1 cellular context compared by ENCODE assay signal in the genomic region with DNA sequence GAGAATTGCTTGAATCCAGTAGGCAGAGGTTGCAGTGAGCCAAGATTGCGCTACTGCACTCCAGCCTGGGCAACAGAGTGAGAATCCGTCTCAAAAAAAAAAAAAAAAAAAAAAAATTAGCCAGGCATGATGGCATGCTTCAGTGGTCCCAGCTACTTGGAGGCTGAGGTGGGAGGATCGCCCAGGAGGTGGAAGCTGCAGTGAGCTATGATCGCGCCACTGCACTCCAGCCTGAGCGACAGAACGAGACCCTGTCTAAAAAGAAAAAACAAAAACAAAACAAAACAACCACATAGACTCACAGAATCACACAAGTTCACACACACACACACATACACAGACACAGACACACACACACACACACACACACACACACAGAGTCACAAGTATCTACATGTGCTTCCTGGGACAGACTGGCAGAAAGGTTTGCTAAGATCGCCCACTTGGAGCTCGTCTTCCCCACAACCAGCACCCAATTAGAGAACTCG.
TF ChIP-seq lines count a peak whose summit lies in the region.
"Not testable (repeated sequence)": the region's sequence is repeated elsewhere in the genome, so short reads cannot be mapped to it uniquely, and the experiment has no call there.

No MANE protein-coding gene starts in this region.

TF ChIP-seq in K562, 482 proteins besides CTCF, POLR2A, EP300 and RAD21 (continued from another document):
- TF ChIP-seq, protein P1, sequence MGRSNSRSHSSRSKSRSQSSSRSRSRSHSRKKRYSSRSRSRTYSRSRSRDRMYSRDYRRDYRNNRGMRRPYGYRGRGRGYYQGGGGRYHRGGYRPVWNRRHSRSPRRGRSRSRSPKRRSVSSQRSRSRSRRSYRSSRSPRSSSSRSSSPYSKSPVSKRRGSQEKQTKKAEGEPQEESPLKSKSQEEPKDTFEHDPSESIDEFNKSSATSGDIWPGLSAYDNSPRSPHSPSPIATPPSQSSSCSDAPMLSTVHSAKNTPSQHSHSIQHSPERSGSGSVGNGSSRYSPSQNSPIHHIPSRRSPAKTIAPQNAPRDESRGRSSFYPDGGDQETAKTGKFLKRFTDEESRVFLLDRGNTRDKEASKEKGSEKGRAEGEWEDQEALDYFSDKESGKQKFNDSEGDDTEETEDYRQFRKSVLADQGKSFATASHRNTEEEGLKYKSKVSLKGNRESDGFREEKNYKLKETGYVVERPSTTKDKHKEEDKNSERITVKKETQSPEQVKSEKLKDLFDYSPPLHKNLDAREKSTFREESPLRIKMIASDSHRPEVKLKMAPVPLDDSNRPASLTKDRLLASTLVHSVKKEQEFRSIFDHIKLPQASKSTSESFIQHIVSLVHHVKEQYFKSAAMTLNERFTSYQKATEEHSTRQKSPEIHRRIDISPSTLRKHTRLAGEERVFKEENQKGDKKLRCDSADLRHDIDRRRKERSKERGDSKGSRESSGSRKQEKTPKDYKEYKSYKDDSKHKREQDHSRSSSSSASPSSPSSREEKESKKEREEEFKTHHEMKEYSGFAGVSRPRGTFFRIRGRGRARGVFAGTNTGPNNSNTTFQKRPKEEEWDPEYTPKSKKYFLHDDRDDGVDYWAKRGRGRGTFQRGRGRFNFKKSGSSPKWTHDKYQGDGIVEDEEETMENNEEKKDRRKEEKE (IDR thresholded peaks at IDR 0.05; ENCODE audit: borderline replicate concordance in 1 of 2, control insufficient read depth in 1 of 2, low read depth in 2 of 2, low read length in 1 of 2), result peak in 1 of 2 experiments; percentile 70; a peak in 1 of 4 replicates
- TF ChIP-seq, protein P2, sequence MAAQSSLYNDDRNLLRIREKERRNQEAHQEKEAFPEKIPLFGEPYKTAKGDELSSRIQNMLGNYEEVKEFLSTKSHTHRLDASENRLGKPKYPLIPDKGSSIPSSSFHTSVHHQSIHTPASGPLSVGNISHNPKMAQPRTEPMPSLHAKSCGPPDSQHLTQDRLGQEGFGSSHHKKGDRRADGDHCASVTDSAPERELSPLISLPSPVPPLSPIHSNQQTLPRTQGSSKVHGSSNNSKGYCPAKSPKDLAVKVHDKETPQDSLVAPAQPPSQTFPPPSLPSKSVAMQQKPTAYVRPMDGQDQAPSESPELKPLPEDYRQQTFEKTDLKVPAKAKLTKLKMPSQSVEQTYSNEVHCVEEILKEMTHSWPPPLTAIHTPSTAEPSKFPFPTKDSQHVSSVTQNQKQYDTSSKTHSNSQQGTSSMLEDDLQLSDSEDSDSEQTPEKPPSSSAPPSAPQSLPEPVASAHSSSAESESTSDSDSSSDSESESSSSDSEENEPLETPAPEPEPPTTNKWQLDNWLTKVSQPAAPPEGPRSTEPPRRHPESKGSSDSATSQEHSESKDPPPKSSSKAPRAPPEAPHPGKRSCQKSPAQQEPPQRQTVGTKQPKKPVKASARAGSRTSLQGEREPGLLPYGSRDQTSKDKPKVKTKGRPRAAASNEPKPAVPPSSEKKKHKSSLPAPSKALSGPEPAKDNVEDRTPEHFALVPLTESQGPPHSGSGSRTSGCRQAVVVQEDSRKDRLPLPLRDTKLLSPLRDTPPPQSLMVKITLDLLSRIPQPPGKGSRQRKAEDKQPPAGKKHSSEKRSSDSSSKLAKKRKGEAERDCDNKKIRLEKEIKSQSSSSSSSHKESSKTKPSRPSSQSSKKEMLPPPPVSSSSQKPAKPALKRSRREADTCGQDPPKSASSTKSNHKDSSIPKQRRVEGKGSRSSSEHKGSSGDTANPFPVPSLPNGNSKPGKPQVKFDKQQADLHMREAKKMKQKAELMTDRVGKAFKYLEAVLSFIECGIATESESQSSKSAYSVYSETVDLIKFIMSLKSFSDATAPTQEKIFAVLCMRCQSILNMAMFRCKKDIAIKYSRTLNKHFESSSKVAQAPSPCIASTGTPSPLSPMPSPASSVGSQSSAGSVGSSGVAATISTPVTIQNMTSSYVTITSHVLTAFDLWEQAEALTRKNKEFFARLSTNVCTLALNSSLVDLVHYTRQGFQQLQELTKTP (IDR thresholded peaks at IDR 0.05; ENCODE audit: low read depth in 1 of 2, partially characterized antibody in 2 of 2), result peak in 1 of 2 experiments; percentile 63
- TF ChIP-seq OTX1 (CRISPR knock-in tag; IDR thresholded peaks at IDR 0.05) (peak; percentile 81; the same call in 1 of the 2 replicates), ARID1B (IDR thresholded peaks at IDR 0.05) (peak; percentile 68), MEF2D (tag; conservative IDR thresholded peaks at IDR 0.05; ENCODE audit: low read depth) (0 out of 2 replicates have a peak, but pooled peaks have one; percentile 49), EHMT2 (IDR thresholded peaks at IDR 0.05) (peak; percentile 60), PHB2 (IDR thresholded peaks at IDR 0.05; ENCODE audit: low read depth) (peak; percentile 71; the same call in 1 of the 2 replicates), ELF4 (CRISPR knock-in tag; IDR thresholded peaks at IDR 0.05) (peak; percentile 92), EP400 (IDR thresholded peaks at IDR 0.05) (peak; percentile 77), KDM5B (IDR thresholded peaks at IDR 0.05; ENCODE audit: insufficient replicate concordance, low read depth, low read length) (peak; percentile 61), MTA3 (IDR thresholded peaks at IDR 0.05; ENCODE audit: borderline replicate concordance) (0 out of 2 replicates have a peak, but pooled peaks have one; percentile 16), NFIC (IDR thresholded peaks at IDR 0.05) (peak; percentile 14; the same call in 1 of the 2 replicates), SMARCA5 (IDR thresholded peaks at IDR 0.05) (peak; percentile 78; the same call in 1 of the 2 replicates), GABPB2 (CRISPR knock-in tag; conservative IDR thresholded peaks at IDR 0.05) (0 out of 2 replicates have a peak, but pooled peaks have one; percentile 37), TCF3 (CRISPR knock-in tag; IDR thresholded peaks at IDR 0.05) (peak; percentile 29; the same call in 1 of the 2 replicates), NBN (IDR thresholded peaks at IDR 0.05; ENCODE audit: low read depth) (peak; percentile 81)
- TF ChIP-seq, protein P3, sequence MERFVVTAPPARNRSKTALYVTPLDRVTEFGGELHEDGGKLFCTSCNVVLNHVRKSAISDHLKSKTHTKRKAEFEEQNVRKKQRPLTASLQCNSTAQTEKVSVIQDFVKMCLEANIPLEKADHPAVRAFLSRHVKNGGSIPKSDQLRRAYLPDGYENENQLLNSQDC (CRISPR knock-in tag; IDR thresholded peaks at IDR 0.05), result 0 out of 2 replicates have a peak, but pooled peaks have one; percentile 40
- TF ChIP-seq, protein P4, sequence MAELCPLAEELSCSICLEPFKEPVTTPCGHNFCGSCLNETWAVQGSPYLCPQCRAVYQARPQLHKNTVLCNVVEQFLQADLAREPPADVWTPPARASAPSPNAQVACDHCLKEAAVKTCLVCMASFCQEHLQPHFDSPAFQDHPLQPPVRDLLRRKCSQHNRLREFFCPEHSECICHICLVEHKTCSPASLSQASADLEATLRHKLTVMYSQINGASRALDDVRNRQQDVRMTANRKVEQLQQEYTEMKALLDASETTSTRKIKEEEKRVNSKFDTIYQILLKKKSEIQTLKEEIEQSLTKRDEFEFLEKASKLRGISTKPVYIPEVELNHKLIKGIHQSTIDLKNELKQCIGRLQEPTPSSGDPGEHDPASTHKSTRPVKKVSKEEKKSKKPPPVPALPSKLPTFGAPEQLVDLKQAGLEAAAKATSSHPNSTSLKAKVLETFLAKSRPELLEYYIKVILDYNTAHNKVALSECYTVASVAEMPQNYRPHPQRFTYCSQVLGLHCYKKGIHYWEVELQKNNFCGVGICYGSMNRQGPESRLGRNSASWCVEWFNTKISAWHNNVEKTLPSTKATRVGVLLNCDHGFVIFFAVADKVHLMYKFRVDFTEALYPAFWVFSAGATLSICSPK (IDR thresholded peaks at IDR 0.05; ENCODE audit: borderline replicate concordance), result peak; percentile 91; the same call in 1 of the 2 replicates
- TF ChIP-seq, protein P5, sequence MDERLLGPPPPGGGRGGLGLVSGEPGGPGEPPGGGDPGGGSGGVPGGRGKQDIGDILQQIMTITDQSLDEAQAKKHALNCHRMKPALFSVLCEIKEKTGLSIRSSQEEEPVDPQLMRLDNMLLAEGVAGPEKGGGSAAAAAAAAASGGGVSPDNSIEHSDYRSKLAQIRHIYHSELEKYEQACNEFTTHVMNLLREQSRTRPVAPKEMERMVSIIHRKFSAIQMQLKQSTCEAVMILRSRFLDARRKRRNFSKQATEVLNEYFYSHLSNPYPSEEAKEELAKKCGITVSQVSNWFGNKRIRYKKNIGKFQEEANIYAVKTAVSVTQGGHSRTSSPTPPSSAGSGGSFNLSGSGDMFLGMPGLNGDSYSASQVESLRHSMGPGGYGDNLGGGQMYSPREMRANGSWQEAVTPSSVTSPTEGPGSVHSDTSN (CRISPR knock-in tag; IDR thresholded peaks at IDR 0.05; ENCODE audit: low read depth), result not testable (repeated sequence)
- TF ChIP-seq, protein P5 (tag; conservative IDR thresholded peaks at IDR 0.05; ENCODE audit: low read depth), result 0 out of 2 replicates have a peak, but pooled peaks have one; percentile 5
- TF ChIP-seq, protein P6, sequence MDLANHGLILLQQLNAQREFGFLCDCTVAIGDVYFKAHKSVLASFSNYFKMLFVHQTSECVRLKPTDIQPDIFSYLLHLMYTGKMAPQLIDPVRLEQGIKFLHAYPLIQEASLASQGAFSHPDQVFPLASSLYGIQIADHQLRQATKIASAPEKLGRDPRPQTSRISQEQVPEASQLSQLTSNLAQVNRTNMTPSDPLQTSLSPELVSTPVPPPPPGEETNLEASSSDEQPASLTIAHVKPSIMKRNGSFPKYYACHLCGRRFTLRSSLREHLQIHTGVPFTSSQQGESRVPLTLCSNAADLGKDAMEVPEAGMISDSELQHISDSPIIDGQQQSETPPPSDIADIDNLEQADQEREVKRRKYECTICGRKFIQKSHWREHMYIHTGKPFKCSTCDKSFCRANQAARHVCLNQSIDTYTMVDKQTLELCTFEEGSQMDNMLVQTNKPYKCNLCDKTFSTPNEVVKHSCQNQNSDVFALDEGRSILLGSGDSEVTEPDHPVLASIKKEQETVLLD (IDR thresholded peaks at IDR 0.05), result peak; percentile 70; the same call in 1 of the 2 replicates
- TF ChIP-seq, protein P7, sequence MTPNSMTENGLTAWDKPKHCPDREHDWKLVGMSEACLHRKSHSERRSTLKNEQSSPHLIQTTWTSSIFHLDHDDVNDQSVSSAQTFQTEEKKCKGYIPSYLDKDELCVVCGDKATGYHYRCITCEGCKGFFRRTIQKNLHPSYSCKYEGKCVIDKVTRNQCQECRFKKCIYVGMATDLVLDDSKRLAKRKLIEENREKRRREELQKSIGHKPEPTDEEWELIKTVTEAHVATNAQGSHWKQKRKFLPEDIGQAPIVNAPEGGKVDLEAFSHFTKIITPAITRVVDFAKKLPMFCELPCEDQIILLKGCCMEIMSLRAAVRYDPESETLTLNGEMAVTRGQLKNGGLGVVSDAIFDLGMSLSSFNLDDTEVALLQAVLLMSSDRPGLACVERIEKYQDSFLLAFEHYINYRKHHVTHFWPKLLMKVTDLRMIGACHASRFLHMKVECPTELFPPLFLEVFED (CRISPR knock-in tag; conservative IDR thresholded peaks at IDR 0.05), result peak; percentile 91
TF ChIP-seq in K562: peak in this region for 62; not testable (repeated sequence) for 420.
